16 cellular contexts compared by ENCODE assay signal in the genomic region with DNA sequence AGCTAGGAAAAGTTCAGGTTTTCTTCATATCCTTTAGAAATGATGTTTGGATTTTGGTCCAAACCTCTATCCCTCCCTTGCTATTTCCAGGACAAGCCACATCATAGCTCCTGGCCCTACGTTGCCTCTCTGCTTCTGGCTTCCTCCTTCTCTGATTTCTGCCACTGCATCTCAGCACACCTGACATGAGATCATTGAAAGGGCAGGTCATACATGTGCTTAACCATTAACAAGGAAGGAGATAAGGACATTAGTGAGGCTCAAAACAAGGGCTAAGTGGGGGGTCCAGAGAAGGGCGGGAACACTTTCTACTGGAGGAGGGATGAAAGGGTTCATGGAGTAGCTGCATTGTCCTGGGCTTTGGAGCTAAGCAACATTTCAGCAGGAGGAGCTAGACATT.
DNase-seq lines count a peak whose midpoint lies in the region; ATAC-seq and TF ChIP-seq lines count a peak whose summit lies in the region.
"Had no signal": no experiment of that assay in that cellular context is flagged by ENCODE, and none has a peak within 500 bp of the region (broad histone marks: within the 10 kb centered on the region; RNA-seq: fewer than 3 reads in every experiment).

No MANE protein-coding gene starts in this region.

- no peaks in the 10 kb centered on the region for H3K27me3 ChIP-seq in body of pancreas

- DNase-seq in Calu3 (peak; percentile 19), body of pancreas (no peak), mucosa of gallbladder (ENCODE audit: low spot score) (peak; percentile 56), progenitor cell of endocrine pancreas (ENCODE audit: low spot score, unreplicated experiment) (no peak), COLO668 (lab: John Stamatoyannopoulos, UW; ENCODE audit: unreplicated experiment) (no peak), SW480 (ENCODE audit: low spot score) (no peak), NCI-H345 treated with DMSO at 0.1 percent for 48 hours (lab: John Stamatoyannopoulos, UW; ENCODE audit: unreplicated experiment) (no peak)
- DNase-seq: C1 segment of cervical spinal cord; CD4-positive, alpha-beta memory T cell; DMS79; EL; GDM1; H9 had no signal

- no peak for TF ChIP-seq POLR2A in body of pancreas (IDR thresholded peaks at IDR 0.05)

- H3K27me3 Mint-ChIP-seq in Calu3 (ENCODE audit: unreplicated experiment) (peaks cover 22% of the 10 kb centered on the region), progenitor cell of endocrine pancreas (peaks cover 32% of the 10 kb centered on the region)

- H3K9me3 ChIP-seq in body of pancreas: no peaks in the 10 kb centered on the region

- H3K27ac ChIP-seq in body of pancreas: no peak overlapping the region

- no peaks in the 10 kb centered on the region for H3K36me3 ChIP-seq in body of pancreas (replicated peaks in 1 of 2; ENCODE audit: insufficient read depth in 1 of 2, low read depth in 2 of 2)

- ATAC-seq in body of pancreas (peak; percentile 74), GM19467 (IDR thresholded peaks at IDR 0.05; ENCODE audit: unreplicated experiment) (no peak)
- ATAC-seq: GM12878, HCT116 had no signal

- intact Hi-C loops in Calu3 (cut with micrococcal nuclease; ENCODE audit: unreplicated experiment) (no loop called here), body of pancreas (cut with DNase I) (no loop called here)

- no peak for TF ChIP-seq CTCF in Calu3 (IDR thresholded peaks at IDR 0.05; ENCODE audit: unreplicated experiment)
- TF ChIP-seq CTCF in body of pancreas (IDR thresholded peaks at IDR 0.05): no peak
- no peak for TF ChIP-seq CTCF in progenitor cell of endocrine pancreas (IDR thresholded peaks at IDR 0.05; ENCODE audit: unreplicated experiment)

- WGBS in body of pancreas, 2 donors: 46 to 57% methylated on average over 2 of the region's 2 CpGs

- H3K4me1 ChIP-seq in body of pancreas: no peaks in the 10 kb centered on the region

- H3K4me3 ChIP-seq in body of pancreas: no peak overlapping the region
- H3K4me3 ChIP-seq: GM12878 had no signal

- BruUV-seq in Calu3 (replicated peaks; lab: Mats Ljungman, UMichigan): no TSS peak

- no peaks in the 10 kb centered on the region for H3K36me3 Mint-ChIP-seq in Calu3 (ENCODE audit: insufficient read depth, unreplicated experiment)
- no peaks in the 10 kb centered on the region for H3K36me3 Mint-ChIP-seq in progenitor cell of endocrine pancreas (ENCODE audit: insufficient read depth)
- H3K36me3 Mint-ChIP-seq: CD4-positive, alpha-beta memory T cell had no signal

- CTCF ChIA-PET in Calu3 (lab: Charles Lee): interaction anchor here (1.0 to 1.1 kb wide), 2 partner anchors 11 to 70 kb away, joined by 3 to 4 read pairs; no protein-coding TSS in a partner anchor

- H3K4me3 Mint-ChIP-seq in Calu3 (ENCODE audit: low read depth, unreplicated experiment): no peak overlapping the region
- H3K4me3 Mint-ChIP-seq in progenitor cell of endocrine pancreas (ENCODE audit: low read depth): no peak overlapping the region
- H3K4me3 Mint-ChIP-seq: CD4-positive, alpha-beta memory T cell; H9 had no signal

- H3K9me3 Mint-ChIP-seq in Calu3 (ENCODE audit: low read depth, unreplicated experiment) (no peaks in the 10 kb centered on the region), progenitor cell of endocrine pancreas (ENCODE audit: low read depth) (no peaks in the 10 kb centered on the region)
- H3K9me3 Mint-ChIP-seq: H9 had no signal

- no peak overlapping the region for H3K27ac Mint-ChIP-seq in Calu3 (ENCODE audit: unreplicated experiment)
- H3K27ac Mint-ChIP-seq in progenitor cell of endocrine pancreas: peak overlapping the region; percentile 43
- H3K27ac Mint-ChIP-seq: CD4-positive, alpha-beta memory T cell; H9 had no signal

- H3K4me1 Mint-ChIP-seq in Calu3 (ENCODE audit: low read depth, unreplicated experiment): peaks cover 13% of the 10 kb centered on the region
- H3K4me1 Mint-ChIP-seq in progenitor cell of endocrine pancreas (ENCODE audit: low read depth): peaks cover 12% of the 10 kb centered on the region

Comparison
In these comparisons a context has a peak if more than half of its experiments do, and no peak if none do; other contexts are left out.
1. DNase-seq: peak in Calu3 (single experiment) and mucosa of gallbladder (single experiment); none in body of pancreas (0 of 4), progenitor cell of endocrine pancreas (single experiment), COLO668 (single experiment), SW480 (single experiment) and NCI-H345 treated with DMSO at 0.1 percent for 48 hours (single experiment).